31 cellular contexts compared by ENCODE assay signal in genomic region chr3:33152363-33153360, GRCh38. TPM values are rescaled to one million over a fixed set of nuclear protein-coding genes. Genes with fewer than 3 reads are reported as not detected.
A peak's percentile ranks its signal among the peaks of the same experiment; 100 is the strongest.
DNase-seq lines count a peak whose midpoint lies in the region; ATAC-seq and TF ChIP-seq lines count a peak whose summit lies in the region.
"Had no signal": no experiment of that assay in that cellular context is flagged by ENCODE, and none has a peak within 500 bp of the region (broad histone marks: within the 10 kb centered on the region; RNA-seq: fewer than 3 reads in every experiment).

No MANE protein-coding gene starts in this region.

- peaks cover 2% of the 10 kb centered on the region for H3K9me3 ChIP-seq in WERI-Rb-1 (ENCODE audit: severe bottlenecking)
- H3K9me3 ChIP-seq in CD8-positive, alpha-beta T cell (ENCODE audit: low read length) = no peaks in the 10 kb centered on the region
- H3K9me3 ChIP-seq: adrenal gland, ovary, transverse colon had no signal

- CTCF ChIA-PET in CD8-positive, alpha-beta T cell (lab: Charles Lee) = no interaction called here

- no peak overlapping the region for H3K27ac Mint-ChIP-seq in stimulated activated naive CD8-positive, alpha-beta T cell treated with anti-CD3 and anti-CD28 coated beads, Interleukin-15, amount 100 ng/mL, for 72 hours
- no peak overlapping the region for H3K27ac Mint-ChIP-seq in CD8-positive, alpha-beta T cell
- H3K27ac Mint-ChIP-seq in natural killer cell treated with Interleukin-12 subunit alpha and Interleukin-12 subunit beta and Interleukin-15 and Interleukin-18, amount 100 ng/mL, for 72 hours = no peak overlapping the region
- H3K27ac Mint-ChIP-seq: activated B cell treated with CpG ODN at 0.5 μM for 24 hours; activated CD4-positive, alpha-beta memory T cell treated with anti-CD3 and anti-CD28 coated beads, Interleukin-2, amount 10 ng/mL, durations not matched to agents 7 days and 5 days; H9; memory B cell; naive thymus-derived CD4-positive, alpha-beta T cell; stimulated activated naive CD8-positive, alpha-beta T cell treated with anti-CD3 and anti-CD28 coated beads, Interleukin-15, Interleukin-2, amounts not matched to agents 100 ng/mL and 50 ng/mL, for 24 hours had no signal

- H3K27ac ChIP-seq in WERI-Rb-1 = 0 out of 2 replicates have a peak overlapping the region, but pooled peaks have one; percentile 14
- no peak overlapping the region for H3K27ac ChIP-seq in CD8-positive, alpha-beta T cell (ENCODE audit: low read depth, low read length)
- H3K27ac ChIP-seq: adrenal gland, KMS-11, ovary, transverse colon had no signal

- no peak overlapping the region for H3K4me3 ChIP-seq in Jurkat, Clone E6-1 (ENCODE audit: low read length)
- H3K4me3 ChIP-seq in WERI-Rb-1 (ENCODE audit: low read depth, low read length) = no peak overlapping the region
- H3K4me3 ChIP-seq in CD8-positive, alpha-beta T cell (ENCODE audit: low read depth, low read length) = no peak overlapping the region
- H3K4me3 ChIP-seq: adrenal gland, ovary, transverse colon had no signal

- POLR2A ChIA-PET in CD8-positive, alpha-beta T cell (lab: Charles Lee) = interaction anchor here (0.6 kb wide), 1 partner anchor 1188 kb away, joined by 4 read pairs; no protein-coding TSS in a partner anchor

- DNase-seq in Daoy (ENCODE audit: low read depth) (peak; percentile 29), WERI-Rb-1 (peak; percentile 53), myocyte (ENCODE audit: low read depth) (peak; percentile 62)
- peak; percentile 32 for DNase-seq in Jurkat, Clone E6-1 (ENCODE audit: low read depth, low spot score)
- DNase-seq in stimulated activated naive CD8-positive, alpha-beta T cell treated with anti-CD3 and anti-CD28 coated beads, Interleukin-15, amount 100 ng/mL, for 72 hours = no peak
- no peak for DNase-seq in CD8-positive, alpha-beta T cell
- no peak for DNase-seq in natural killer cell treated with Interleukin-12 subunit alpha and Interleukin-12 subunit beta and Interleukin-15 and Interleukin-18, amount 100 ng/mL, for 72 hours (ENCODE audit: low spot score)
- DNase-seq: activated B cell treated with CpG ODN at 0.5 μM for 24 hours; activated CD4-positive, alpha-beta memory T cell treated with anti-CD3 and anti-CD28 coated beads, Interleukin-2, amount 10 ng/mL, durations not matched to agents 7 days and 5 days; activated gamma-delta T cell; activated T-cell treated with anti-CD3 and anti-CD28 coated beads for 4 hours; adrenal gland; AML-193; glutamatergic neuron; H9; kidney glomerular epithelial cell; naive thymus-derived CD4-positive, alpha-beta T cell; NCI-H1048; NCI-H1930; NCI-H446 treated with DMSO at 0.1 percent for 48 hours; ovary; right cardiac atrium; RPMI8226; stimulated activated CD4-positive, alpha-beta T cell treated with anti-CD3 and anti-CD28 coated beads, Interleukin-12 subunit alpha, Interleukin-12 subunit beta, amount 100 ng/mL, for 4 hours; stimulated activated CD4-positive, alpha-beta T cell treated with anti-CD3 and anti-CD28 coated beads, Interleukin-4, amount 100 ng/mL, for 4 hours; transverse colon had no signal

- no peak for ATAC-seq in stimulated activated naive CD8-positive, alpha-beta T cell treated with anti-CD3 and anti-CD28 coated beads, Interleukin-15, amount 100 ng/mL, for 72 hours
- ATAC-seq in CD8-positive, alpha-beta T cell = no peak
- no peak for ATAC-seq in natural killer cell treated with Interleukin-12 subunit alpha and Interleukin-12 subunit beta and Interleukin-15 and Interleukin-18, amount 100 ng/mL, for 72 hours
- no peak for ATAC-seq in GM18909 (IDR thresholded peaks at IDR 0.05; ENCODE audit: poor library complexity, unreplicated experiment)
- ATAC-seq: naive thymus-derived CD4-positive, alpha-beta T cell; SK-N-SH treated with all-trans-retinoic acid at 6 μM for 48 hours had no signal

- H3K9me3 Mint-ChIP-seq in stimulated activated naive CD8-positive, alpha-beta T cell treated with anti-CD3 and anti-CD28 coated beads, Interleukin-15, amount 100 ng/mL, for 72 hours = peaks cover 6 to 8% of the 10 kb centered on the region in 2 donors
- no peaks in the 10 kb centered on the region for H3K9me3 Mint-ChIP-seq in CD8-positive, alpha-beta T cell
- no peaks in the 10 kb centered on the region for H3K9me3 Mint-ChIP-seq in natural killer cell treated with Interleukin-12 subunit alpha and Interleukin-12 subunit beta and Interleukin-15 and Interleukin-18, amount 100 ng/mL, for 72 hours
- H3K9me3 Mint-ChIP-seq: activated B cell treated with CpG ODN at 0.5 μM for 24 hours; activated CD4-positive, alpha-beta memory T cell treated with anti-CD3 and anti-CD28 coated beads, Interleukin-2, amount 10 ng/mL, durations not matched to agents 7 days and 5 days; H9; memory B cell; stimulated activated naive CD8-positive, alpha-beta T cell treated with anti-CD3 and anti-CD28 coated beads, Interleukin-15, Interleukin-2, amounts not matched to agents 100 ng/mL and 50 ng/mL, for 24 hours had no signal

- H3K27me3 Mint-ChIP-seq in stimulated activated naive CD8-positive, alpha-beta T cell treated with anti-CD3 and anti-CD28 coated beads, Interleukin-15, amount 100 ng/mL, for 72 hours = peaks cover 25% of the 10 kb centered on the region
- peaks cover 22% of the 10 kb centered on the region for H3K27me3 Mint-ChIP-seq in CD8-positive, alpha-beta T cell (ENCODE audit: low read depth)
- peaks cover 5 to 7% of the 10 kb centered on the region in 2 donors for H3K27me3 Mint-ChIP-seq in natural killer cell treated with Interleukin-12 subunit alpha and Interleukin-12 subunit beta and Interleukin-15 and Interleukin-18, amount 100 ng/mL, for 72 hours

- no peaks in the 10 kb centered on the region for H3K4me1 ChIP-seq in CD8-positive, alpha-beta T cell (ENCODE audit: insufficient read depth, low read length)
- H3K4me1 ChIP-seq: adrenal gland, transverse colon had no signal

- H3K4me3 Mint-ChIP-seq in stimulated activated naive CD8-positive, alpha-beta T cell treated with anti-CD3 and anti-CD28 coated beads, Interleukin-15, amount 100 ng/mL, for 72 hours = no peak overlapping the region
- no peak overlapping the region for H3K4me3 Mint-ChIP-seq in CD8-positive, alpha-beta T cell
- no peak overlapping the region for H3K4me3 Mint-ChIP-seq in natural killer cell treated with Interleukin-12 subunit alpha and Interleukin-12 subunit beta and Interleukin-15 and Interleukin-18, amount 100 ng/mL, for 72 hours
- H3K4me3 Mint-ChIP-seq: activated B cell treated with CpG ODN at 0.5 μM for 24 hours; activated CD4-positive, alpha-beta memory T cell treated with anti-CD3 and anti-CD28 coated beads, Interleukin-2, amount 10 ng/mL, durations not matched to agents 7 days and 5 days; H9; memory B cell; naive thymus-derived CD4-positive, alpha-beta T cell; stimulated activated naive CD8-positive, alpha-beta T cell treated with anti-CD3 and anti-CD28 coated beads, Interleukin-15, Interleukin-2, amounts not matched to agents 100 ng/mL and 50 ng/mL, for 24 hours had no signal

- H3K36me3 ChIP-seq in WERI-Rb-1 = no peaks in the 10 kb centered on the region
- no peaks in the 10 kb centered on the region for H3K36me3 ChIP-seq in CD8-positive, alpha-beta T cell (ENCODE audit: insufficient read depth, low read length)
- H3K36me3 ChIP-seq: adrenal gland, ovary, transverse colon had no signal

- intact Hi-C loops in CD8-positive, alpha-beta T cell (cut with DNase I, micrococcal nuclease) = no loop called here

- H3K4me1 Mint-ChIP-seq in stimulated activated naive CD8-positive, alpha-beta T cell treated with anti-CD3 and anti-CD28 coated beads, Interleukin-15, amount 100 ng/mL, for 72 hours = no peaks in the 10 kb centered on the region
- H3K4me1 Mint-ChIP-seq in CD8-positive, alpha-beta T cell (ENCODE audit: low read depth) = no peaks in the 10 kb centered on the region
- no peaks in the 10 kb centered on the region for H3K4me1 Mint-ChIP-seq in natural killer cell treated with Interleukin-12 subunit alpha and Interleukin-12 subunit beta and Interleukin-15 and Interleukin-18, amount 100 ng/mL, for 72 hours (ENCODE audit: low read depth in 2 of 2)
- H3K4me1 Mint-ChIP-seq: activated CD4-positive, alpha-beta memory T cell treated with anti-CD3 and anti-CD28 coated beads, Interleukin-2, amount 10 ng/mL, durations not matched to agents 7 days and 5 days had no signal

- H3K36me3 Mint-ChIP-seq in CD8-positive, alpha-beta T cell = no peaks in the 10 kb centered on the region
- no peaks in the 10 kb centered on the region for H3K36me3 Mint-ChIP-seq in natural killer cell treated with Interleukin-12 subunit alpha and Interleukin-12 subunit beta and Interleukin-15 and Interleukin-18, amount 100 ng/mL, for 72 hours
- H3K36me3 Mint-ChIP-seq: memory B cell; naive thymus-derived CD4-positive, alpha-beta T cell had no signal

- no peaks in the 10 kb centered on the region for H3K27me3 ChIP-seq in WERI-Rb-1 (ENCODE audit: insufficient read depth, low read depth, severe bottlenecking)
- H3K27me3 ChIP-seq in CD8-positive, alpha-beta T cell (ENCODE audit: insufficient read depth, low read length) = no peaks in the 10 kb centered on the region
- H3K27me3 ChIP-seq: adrenal gland, ovary, transverse colon had no signal

- TF ChIP-seq CTCF in WERI-Rb-1 (IDR thresholded peaks at IDR 0.05; ENCODE audit: low read depth, low read length) = no peak
- no peak for TF ChIP-seq CTCF in CD8-positive, alpha-beta T cell (IDR thresholded peaks at IDR 0.05)

RNA-seq across cellular contexts. Expression of gene CRTAP, which starts 38.8 kb away (rescaled TPM):
- total RNA-seq in Daoy (2014; rRNA removed; shearing (Covaris generic)) = 72.1 and 83.0 TPM in 2 replicates
- 43.0 TPM for polyA plus RNA-seq in Jurkat, Clone E6-1 (2012; ENCODE audit: insufficient read depth, insufficient read length)
- total RNA-seq in myocyte = 155 and 207 TPM in 2 replicates
- 240 TPM for polyA plus RNA-seq in myocyte (2012)
- total RNA-seq in CD8-positive, alpha-beta T cell = 10 to 100 TPM; 21.7 to 23.5 TPM
- total RNA-seq in natural killer cell treated with Interleukin-12 subunit alpha and Interleukin-12 subunit beta and Interleukin-15 and Interleukin-18, amount 100 ng/mL, for 72 hours = 10 to 100 TPM; 14.9 to 19.5 TPM

RNA-seq across cellular contexts. Expression of gene GLB1, which starts 55.7 kb away (rescaled TPM):
- total RNA-seq in Daoy (2014; rRNA removed; shearing (Covaris generic)) = 22.1 and 31.6 TPM in 2 replicates
- 55.2 TPM for polyA plus RNA-seq in Jurkat, Clone E6-1 (2012; ENCODE audit: insufficient read depth, insufficient read length)
- 83.2 and 89.8 TPM in 2 replicates for total RNA-seq in myocyte
- polyA plus RNA-seq in myocyte (2012) = 87.9 TPM
- 10 to 100 TPM; 13.3 to 14.7 TPM for total RNA-seq in CD8-positive, alpha-beta T cell
- total RNA-seq in natural killer cell treated with Interleukin-12 subunit alpha and Interleukin-12 subunit beta and Interleukin-15 and Interleukin-18, amount 100 ng/mL, for 72 hours = 10 to 100 TPM; 70.8 to 71.7 TPM

RNA-seq across cellular contexts. Expression of gene TMPPE, which starts 55.7 kb away (rescaled TPM):
- 0.36 and 0.97 TPM in 2 replicates for total RNA-seq in Daoy (2014; rRNA removed; shearing (Covaris generic))
- polyA plus RNA-seq in Jurkat, Clone E6-1 (2012; ENCODE audit: insufficient read depth, insufficient read length) = 0.52 TPM
- 3.5 and 4.7 TPM in 2 replicates for total RNA-seq in myocyte
- polyA plus RNA-seq in myocyte (2012) = 1.8 TPM
- total RNA-seq in CD8-positive, alpha-beta T cell = 1 to 10 TPM; 4.6 to 4.8 TPM
- total RNA-seq in natural killer cell treated with Interleukin-12 subunit alpha and Interleukin-12 subunit beta and Interleukin-15 and Interleukin-18, amount 100 ng/mL, for 72 hours = 10 to 100 TPM; 14.4 to 14.5 TPM

Comparison
In these comparisons a context has a peak if more than half of its experiments do, and no peak if none do; other contexts are left out.
1. DNase-seq: peak in Daoy (single experiment), Jurkat, Clone E6-1 (single experiment), WERI-Rb-1 (single experiment) and myocyte (single experiment); none in stimulated activated naive CD8-positive, alpha-beta T cell treated with anti-CD3 and anti-CD28 coated beads, Interleukin-15, amount 100 ng/mL, for 72 hours (0 of 2), CD8-positive, alpha-beta T cell (0 of 7) and natural killer cell treated with Interleukin-12 subunit alpha and Interleukin-12 subunit beta and Interleukin-15 and Interleukin-18, amount 100 ng/mL, for 72 hours (single experiment).